22 cellular contexts compared by ENCODE assay signal in genomic region chr9:121225240-121225639, GRCh38.
"Had no signal": no experiment of that assay in that cellular context is flagged by ENCODE, and none has a peak within 500 bp of the region (broad histone marks: within the 10 kb centered on the region; RNA-seq: fewer than 3 reads in every experiment).

No MANE protein-coding gene starts in this region.

- ATAC-seq: left colon; lower lobe of right lung; natural killer cell; pancreas; stimulated activated effector memory CD8-positive, alpha-beta T cell treated with anti-CD3 and anti-CD28 coated beads, Interleukin-12 subunit alpha, Interleukin-12 subunit beta, amount 100 ng/mL, for 72 hours had no signal

- DNase-seq: activated CD4-positive, alpha-beta T cell treated with anti-CD3 and anti-CD28 coated beads for 1 hour; activated gamma-delta T cell; cerebellar nuclear complex; cortex of kidney; erythroblast; hypothalamus; islet precursor cell; left colon; lower lobe of right lung; natural killer cell; pancreas; sigmoid colon; stimulated activated CD4-positive, alpha-beta T cell treated with anti-CD3 and anti-CD28 coated beads, Interleukin-4, amount 100 ng/mL, for 24 hours; testis had no signal

- H3K4me1 ChIP-seq: testis had no signal

- H3K27me3 ChIP-seq: neutrophil, pancreas, sigmoid colon, testis, upper lobe of left lung had no signal

- H3K27ac ChIP-seq: lower lobe of right lung, neutrophil, pancreas, sigmoid colon, testis, upper lobe of left lung, VCaP had no signal

- FAIRE-seq: astrocyte, bronchial epithelial cell, endometrium, frontal cortex, pancreas had no signal

- H3K9me3 ChIP-seq: lower lobe of right lung, neutrophil, pancreas, sigmoid colon, testis, upper lobe of left lung had no signal

- H3K36me3 ChIP-seq: lower lobe of right lung, neutrophil, pancreas, sigmoid colon, upper lobe of left lung had no signal

- H3K4me3 ChIP-seq: lower lobe of right lung, pancreas, sigmoid colon, testis, upper lobe of left lung had no signal
